In the genomic region with DNA sequence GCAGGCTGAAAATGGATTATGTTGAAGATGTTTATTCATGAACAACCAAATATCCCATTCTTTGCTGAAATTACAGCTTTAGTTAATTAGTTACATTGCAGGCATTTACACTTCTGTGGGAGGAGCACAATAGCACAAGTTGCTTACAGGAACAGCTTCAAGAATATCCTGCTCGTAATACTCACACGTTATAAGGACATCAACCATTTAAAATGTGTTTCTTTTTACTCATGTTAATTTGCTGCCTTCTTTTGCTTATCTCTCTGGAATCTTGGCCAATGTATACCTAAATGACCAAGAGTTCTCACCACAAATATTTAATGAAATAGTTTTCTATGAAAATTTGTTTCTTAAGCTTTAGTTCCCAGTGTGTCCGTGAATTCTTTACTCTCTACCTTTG, we compare ENCODE assay signal across 13 cellular contexts.
"Had no signal": no experiment of that assay in that cellular context is flagged by ENCODE, and none has a peak within 500 bp of the region (broad histone marks: within the 10 kb centered on the region; RNA-seq: fewer than 3 reads in every experiment).

No MANE protein-coding gene starts in this region.

- H3K27ac ChIP-seq: ovary, suprapubic skin had no signal

- H3K4me3 ChIP-seq: ovary, suprapubic skin had no signal

- H3K36me3 ChIP-seq: ovary, suprapubic skin had no signal

- ATAC-seq: activated CD4-positive, CD25-positive, alpha-beta regulatory T cell treated with anti-CD3 and anti-CD28 coated beads, Interleukin-2, amount 50 U/mL, for 24 hours; esophagus mucosa; left colon; sciatic nerve; stimulated activated naive CD8-positive, alpha-beta T cell treated with anti-CD3 and anti-CD28 coated beads, Interleukin-15, Interleukin-2, amounts not matched to agents 100 U/mL and 50 U/mL, for 24 hours had no signal

- H3K27me3 ChIP-seq: ovary, suprapubic skin had no signal

- DNase-seq: activated CD4-positive, alpha-beta T cell treated with anti-CD3 and anti-CD28 coated beads, Interleukin-2, amount 50 U/mL, for 1 hour; activated CD8-positive, alpha-beta memory T cell treated with anti-CD3 and anti-CD28 coated beads for 24 hours; activated gamma-delta T cell treated with Interleukin-2 at 50 U/mL for 16 hours; amygdala; left colon; naive B cell; ovary; stimulated activated naive CD8-positive, alpha-beta T cell treated with anti-CD3 and anti-CD28 coated beads, Interleukin-15, Interleukin-2, amounts not matched to agents 100 U/mL and 50 U/mL, for 24 hours; trophoblast cell had no signal

- H3K4me1 ChIP-seq: suprapubic skin had no signal

- H3K9me3 ChIP-seq: ovary, suprapubic skin had no signal
